ENCODE assay signal across 10 cellular contexts in the genomic region with DNA sequence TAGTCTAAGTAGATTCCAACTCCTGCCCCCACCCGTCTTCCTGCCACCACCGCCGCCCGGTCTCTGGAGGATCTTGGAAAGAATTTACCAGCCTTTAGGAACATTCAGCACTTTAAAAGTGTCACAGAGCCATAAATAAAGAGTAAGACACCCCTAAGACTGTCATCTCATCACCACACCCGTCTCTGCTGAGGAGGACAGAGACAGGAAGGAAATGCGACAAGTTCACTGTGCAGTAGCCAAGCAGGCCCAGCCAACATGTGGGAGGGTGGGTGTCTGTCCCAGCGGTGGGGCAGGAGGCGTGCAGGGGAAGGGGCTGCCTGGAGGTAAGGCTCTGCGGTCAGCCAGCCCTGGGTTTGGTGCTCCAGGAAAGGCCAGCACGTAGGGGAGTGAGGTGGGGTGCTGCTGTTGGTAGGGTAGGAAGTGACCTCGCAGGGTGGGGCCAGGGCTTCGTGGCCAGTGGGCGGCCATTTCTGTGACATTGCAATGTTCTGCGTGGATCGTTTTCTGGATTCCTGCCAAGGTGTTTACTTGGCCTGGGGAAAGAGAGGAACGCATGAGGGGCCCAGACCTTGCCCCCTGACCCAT.
DNase-seq lines count a peak whose midpoint lies in the region; ATAC-seq and TF ChIP-seq lines count a peak whose summit lies in the region.
"Had no signal": no experiment of that assay in that cellular context is flagged by ENCODE, and none has a peak within 500 bp of the region (broad histone marks: within the 10 kb centered on the region; RNA-seq: fewer than 3 reads in every experiment).

No MANE protein-coding gene starts in this region.

- H3K36me3 Mint-ChIP-seq in activated T-cell treated with anti-CD3 and anti-CD28 coated beads, Interleukin-2, amount 50 U/mL, for 24 hours (ENCODE audit: low read depth) = peaks cover 27% of the 10 kb centered on the region

- H3K27ac Mint-ChIP-seq in activated T-cell treated with anti-CD3 and anti-CD28 coated beads, Interleukin-2, amount 50 U/mL, for 24 hours = peak overlapping the region; percentile 93

- no peaks in the 10 kb centered on the region for H3K27me3 Mint-ChIP-seq in activated T-cell treated with anti-CD3 and anti-CD28 coated beads, Interleukin-2, amount 50 U/mL, for 24 hours

- in situ Hi-C loops in GM13977 (cut with MboI; ENCODE audit: low pct_unique_long_range_greater_than_20kb, low sequenced_read_pairs, unreplicated experiment) = loop anchor here (5.0 kb wide), 1 partner anchor 52 kb away; no protein-coding TSS in a partner anchor

- H3K27ac ChIP-seq in left lung (peak overlapping the region in 1 of 2 donors; percentile 66), upper lobe of left lung (peak overlapping the region; percentile 62 to 78 (median 72))
- H3K27ac ChIP-seq: VCaP had no signal

- TF ChIP-seq EP300 in upper lobe of left lung (IDR thresholded peaks at IDR 0.05) = peak in 1 of 4 donors; percentile 80

- peak; percentile 5 for ATAC-seq in left lung
- ATAC-seq in upper lobe of left lung (ENCODE audit: low FRiP score in 2 of 2) = peak in 1 of 2 donors; percentile 32
- ATAC-seq in HG03095 (IDR thresholded peaks at IDR 0.05; ENCODE audit: unreplicated experiment) = no peak

- H3K27me3 ChIP-seq in left lung = peaks cover 0 to 27% of the 10 kb centered on the region in 2 donors
- H3K27me3 ChIP-seq in upper lobe of left lung = no peaks in the 10 kb centered on the region

- peaks cover 87% of the 10 kb centered on the region for H3K4me1 Mint-ChIP-seq in activated T-cell treated with anti-CD3 and anti-CD28 coated beads, Interleukin-2, amount 50 U/mL, for 24 hours (ENCODE audit: low read depth)

- H3K4me3 ChIP-seq in left lung = no peak overlapping the region
- H3K4me3 ChIP-seq in upper lobe of left lung = no peak overlapping the region

- WGBS in upper lobe of left lung, 2 donors = 46 to 47% methylated on average over 13 to 16 of the region's 16 CpGs

- intact Hi-C loops in left lung (cut with DNase I) = no loop called here

- no peak for TF ChIP-seq POLR2A in upper lobe of left lung (IDR thresholded peaks at IDR 0.05)

- H3K4me1 ChIP-seq in left lung (peaks cover 13 to 53% of the 10 kb centered on the region in 2 donors), upper lobe of left lung (peaks cover 30 to 60% (median 36%) of the 10 kb centered on the region in 4 donors)

- no peaks in the 10 kb centered on the region for H3K36me3 ChIP-seq in left lung
- H3K36me3 ChIP-seq in upper lobe of left lung = no peaks in the 10 kb centered on the region

- H3K9me3 Mint-ChIP-seq in activated T-cell treated with anti-CD3 and anti-CD28 coated beads, Interleukin-2, amount 50 U/mL, for 24 hours = no peaks in the 10 kb centered on the region

- TF ChIP-seq CTCF in left lung (IDR thresholded peaks at IDR 0.05) (no peak), upper lobe of left lung (IDR thresholded peaks at IDR 0.05) (peak in 1 of 6 experiments; percentile 25), GM13977 (IDR thresholded peaks at IDR 0.05; ENCODE audit: extremely low read depth, insufficient read depth, missing control alignments) (no peak)

- peak overlapping the region; percentile 77 for H3K4me3 Mint-ChIP-seq in activated T-cell treated with anti-CD3 and anti-CD28 coated beads, Interleukin-2, amount 50 U/mL, for 24 hours

- no peaks in the 10 kb centered on the region for H3K9me3 ChIP-seq in left lung
- no peaks in the 10 kb centered on the region for H3K9me3 ChIP-seq in upper lobe of left lung

- DNase-seq in activated gamma-delta T cell treated with Interleukin-2 at 50 U/mL for 16 hours = peak; percentile 38
- no peak for DNase-seq in activated gamma-delta T cell (lab: John Stamatoyannopoulos, UW)
- DNase-seq in activated T-cell treated with anti-CD3 and anti-CD28 coated beads, Interleukin-2, amount 50 U/mL, for 24 hours = peak; percentile 60
- no peak for DNase-seq in left lung
- DNase-seq in upper lobe of left lung = peak in 1 of 2 donors; percentile 58
- DNase-seq in GM13977 (ENCODE audit: low spot score) = no peak
- no peak for DNase-seq in stimulated activated naive CD4-positive, alpha-beta T cell treated with Interleukin-2 at 50 U/mL for 16 hours (lab: John Stamatoyannopoulos, UW)
- DNase-seq: IMR-90 had no signal

Comparison
In these comparisons a context has a peak if more than half of its experiments do, and no peak if none do; other contexts are left out.
1. DNase-seq: peak in activated gamma-delta T cell treated with Interleukin-2 at 50 U/mL for 16 hours (single experiment) and activated T-cell treated with anti-CD3 and anti-CD28 coated beads, Interleukin-2, amount 50 U/mL, for 24 hours (single experiment); none in activated gamma-delta T cell (single experiment), left lung (0 of 2), GM13977 (single experiment) and stimulated activated naive CD4-positive, alpha-beta T cell treated with Interleukin-2 at 50 U/mL for 16 hours (single experiment).